ENCODE assay signal across 8 cellular contexts in genomic region chr5:53381-54174, GRCh38. TPM values are rescaled to one million over a fixed set of nuclear protein-coding genes. Genes with fewer than 3 reads are reported as not detected.
DNase-seq lines count a peak whose midpoint lies in the region; ATAC-seq lines count a peak whose summit lies in the region.

No MANE protein-coding gene starts in this region.

- no peak overlapping the region for H3K4me3 ChIP-seq in adipocyte (ENCODE audit: low read length)

- DNase-seq in H4 (ENCODE audit: low spot score) = peak; percentile 49
- peak; percentile 68 to 81 for DNase-seq in NCI-H524 (lab: John Stamatoyannopoulos, UW)
- DNase-seq in adipocyte (ENCODE audit: low read depth) = peak; percentile 77
- DNase-seq in iPS-NIHi7 (ENCODE audit: extremely low spot score) = peak; percentile 87
- DNase-seq in stimulated activated CD4-positive, alpha-beta T cell treated with anti-CD3 and anti-CD28 coated beads, Interleukin-4, amount 100 ng/mL, for 24 hours = peak; percentile 11
- DNase-seq in HUDEP-2 (lab: John Stamatoyannopoulos, UW; ENCODE audit: unreplicated experiment in 76 of 76) = no peak

- H3K27me3 ChIP-seq in adipocyte (replicated peaks; ENCODE audit: control insufficient read depth, insufficient read depth, low read length) = peaks cover 43% of the 10 kb centered on the region

- H3K36me3 ChIP-seq in adipocyte (ENCODE audit: control insufficient read depth, insufficient read depth, low read length, severe bottlenecking) = no peaks in the 10 kb centered on the region

- H3K9me3 ChIP-seq in adipocyte (ENCODE audit: control insufficient read depth, low read length) = no peaks in the 10 kb centered on the region

- H3K4me1 ChIP-seq in adipocyte (ENCODE audit: control insufficient read depth, insufficient read depth, low read length) = no peaks in the 10 kb centered on the region

- ATAC-seq in GM19324 (IDR thresholded peaks at IDR 0.05; ENCODE audit: low FRiP score, unreplicated experiment) (no peak), HG03354 (IDR thresholded peaks at IDR 0.05; ENCODE audit: poor library complexity, severe bottlenecking, unreplicated experiment) (no peak)

- H3K9ac ChIP-seq in adipocyte (ENCODE audit: low read length) = no peak overlapping the region

RNA-seq across cellular contexts. Expression of gene PLEKHG4B, which starts 38.4 kb away (rescaled TPM):
- 7.3 and 13.1 TPM in 2 replicates for total RNA-seq in H4 (2014; rRNA removed; shearing (Covaris generic))

Comparison
In these comparisons a context has a peak if more than half of its experiments do, and no peak if none do; other contexts are left out.
1. DNase-seq: peak in H4 (single experiment), NCI-H524 (2 of 2), adipocyte (single experiment), iPS-NIHi7 (single experiment) and stimulated activated CD4-positive, alpha-beta T cell treated with anti-CD3 and anti-CD28 coated beads, Interleukin-4, amount 100 ng/mL, for 24 hours (single experiment); none in HUDEP-2 (0 of 76).